Comparison of ENCODE assay signal across 29 cellular contexts in genomic region chr9:114745879-114746550, GRCh38. TPM values are rescaled to one million over a fixed set of nuclear protein-coding genes. Genes with fewer than 3 reads are reported as not detected.
DNase-seq lines count a peak whose midpoint lies in the region; ATAC-seq, FAIRE-seq and TF ChIP-seq lines count a peak whose summit lies in the region.
"Had no signal": no experiment of that assay in that cellular context is flagged by ENCODE, and none has a peak within 500 bp of the region (broad histone marks: within the 10 kb centered on the region; RNA-seq: fewer than 3 reads in every experiment).

No MANE protein-coding gene starts in this region.

- no peak overlapping the region for H3K14ac ChIP-seq in H1 (ENCODE audit: insufficient read length)

- no peak overlapping the region for H3K4ac ChIP-seq in H1 (replicated peaks; ENCODE audit: insufficient read length, low read depth, low read length)

- WGBS in H1 (ENCODE audit: extremely low coverage in 1 of 2, insufficient coverage in 1 of 2, insufficient read length in 1 of 2, insufficient replicate concordance in 2 of 2, low coverage in 1 of 2, low lambda C conversion rate in 2 of 2, missing lambda C conversion rate in 1 of 2), 2 experiments = 84% methylated on average over 3 of the region's 3 CpGs; no CpG with 5 or more reads in 1 of the 2 experiments
- 62% methylated on average over 3 of the region's 3 CpGs for WGBS in SK-N-SH (ENCODE audit: low lambda C conversion rate)

- no peak for TF ChIP-seq CTCF in PC-3 (conservative IDR thresholded peaks at IDR 0.05; ENCODE audit: low read depth, low read length)
- TF ChIP-seq CTCF in H1 (IDR thresholded peaks at IDR 0.05; ENCODE audit: control extremely low read depth in 1 of 3, insufficient read depth in 1 of 3, low read depth in 1 of 3, low read length in 3 of 3) = no peak
- no peak for TF ChIP-seq CTCF in SK-N-SH (IDR thresholded peaks at IDR 0.05)

- H3F3A ChIP-seq in PC-3 (ENCODE audit: low read length, unreplicated experiment) = no peaks in the 10 kb centered on the region
- H3F3A ChIP-seq in SK-N-SH (replicated peaks; ENCODE audit: insufficient read depth) = no peaks in the 10 kb centered on the region

- peaks cover 22% of the 10 kb centered on the region for H3K4me1 Mint-ChIP-seq in activated naive CD4-positive, alpha-beta T cell treated with anti-CD3 and anti-CD28 coated beads for 36 hours (ENCODE audit: low read depth)
- H3K4me1 Mint-ChIP-seq in activated naive CD4-positive, alpha-beta T cell treated with anti-CD3 and anti-CD28 coated beads, Interleukin-2, amount 10 ng/mL, durations not matched to agents 7 days and 5 days = peaks cover 13% of the 10 kb centered on the region
- H3K4me1 Mint-ChIP-seq in stimulated activated effector memory CD8-positive, alpha-beta T cell treated with anti-CD3 and anti-CD28 coated beads, Interleukin-12 subunit alpha, Interleukin-12 subunit beta, amount 100 ng/mL, for 72 hours = no peaks in the 10 kb centered on the region
- H3K4me1 Mint-ChIP-seq: activated CD4-positive, alpha-beta memory T cell treated with anti-CD3 and anti-CD28 coated beads, Interleukin-2, amount 10 ng/mL, durations not matched to agents 7 days and 5 days had no signal

- H3K56ac ChIP-seq in H1 (replicated peaks; ENCODE audit: insufficient read length, low read depth, low read length) = no peak overlapping the region

- no peak for TF ChIP-seq RAD21 in H1 (IDR thresholded peaks at IDR 0.05 in 1 of 2, conservative IDR thresholded peaks at IDR 0.05 in 1 of 2; ENCODE audit: low read depth in 2 of 2, low read length in 2 of 2)
- no peak for TF ChIP-seq RAD21 in SK-N-SH (IDR thresholded peaks at IDR 0.05; ENCODE audit: low read length)

- TF ChIP-seq EP300 in H1 (IDR thresholded peaks at IDR 0.05; ENCODE audit: borderline replicate concordance in 1 of 2, low read depth in 2 of 2, low read length in 2 of 2) (no peak), SK-N-SH (IDR thresholded peaks at IDR 0.05; ENCODE audit: borderline replicate concordance in 1 of 2, low read depth in 1 of 2, low read length in 1 of 2) (no peak)

- no peaks in the 10 kb centered on the region for H3K27me3 Mint-ChIP-seq in activated naive CD4-positive, alpha-beta T cell treated with anti-CD3 and anti-CD28 coated beads for 36 hours (ENCODE audit: low read depth)
- H3K27me3 Mint-ChIP-seq in activated naive CD4-positive, alpha-beta T cell treated with anti-CD3 and anti-CD28 coated beads, Interleukin-2, amount 10 ng/mL, durations not matched to agents 7 days and 5 days = no peaks in the 10 kb centered on the region
- H3K27me3 Mint-ChIP-seq: stimulated activated naive CD8-positive, alpha-beta T cell treated with anti-CD3 and anti-CD28 coated beads, Interleukin-15, Interleukin-2, amounts not matched to agents 100 ng/mL and 50 ng/mL, for 24 hours had no signal

- no peak overlapping the region for H2BK20ac ChIP-seq in H1 (ENCODE audit: low read length)

- H3K36me3 Mint-ChIP-seq in activated naive CD4-positive, alpha-beta T cell treated with anti-CD3 and anti-CD28 coated beads for 36 hours (ENCODE audit: low read depth) = no peaks in the 10 kb centered on the region
- peaks cover 7% of the 10 kb centered on the region for H3K36me3 Mint-ChIP-seq in activated naive CD4-positive, alpha-beta T cell treated with anti-CD3 and anti-CD28 coated beads, Interleukin-2, amount 10 ng/mL, durations not matched to agents 7 days and 5 days
- H3K36me3 Mint-ChIP-seq in stimulated activated effector memory CD8-positive, alpha-beta T cell treated with anti-CD3 and anti-CD28 coated beads, Interleukin-12 subunit alpha, Interleukin-12 subunit beta, amount 100 ng/mL, for 72 hours = no peaks in the 10 kb centered on the region
- H3K36me3 Mint-ChIP-seq: naive B cell had no signal

- peak; percentile 9 for ATAC-seq in PC-3
- peak; percentile 57 for ATAC-seq in stimulated activated effector memory CD8-positive, alpha-beta T cell treated with anti-CD3 and anti-CD28 coated beads, Interleukin-12 subunit alpha, Interleukin-12 subunit beta, amount 100 ng/mL, for 72 hours
- ATAC-seq: esophagus mucosa, left lung, pancreas had no signal

- H3K18ac ChIP-seq in H1 (ENCODE audit: extremely low read depth, low read length) = no peak overlapping the region

- no peak overlapping the region for H3K4me3 ChIP-seq in PC-3 (ENCODE audit: low read length)
- H3K4me3 ChIP-seq in H1 (ENCODE audit: extremely low read depth in 1 of 4, insufficient read depth in 2 of 4, low read depth in 3 of 4, low read length in 4 of 4) = no peak overlapping the region
- H3K4me3 ChIP-seq in SK-N-SH (ENCODE audit: low read depth in 2 of 2, low read length in 1 of 2) = no peak overlapping the region
- H3K4me3 ChIP-seq: BLaER1 treated with 17β-estradiol and CSF1 and Interleukin-3, amounts not matched to agents 10 nM and 100 nM; left lung; pancreas; right atrium auricular region; SJSA1; thyroid gland had no signal

- no peaks in the 10 kb centered on the region for H3K23me2 ChIP-seq in H1 (ENCODE audit: low read depth, low read length)

- no peak overlapping the region for H2AFZ ChIP-seq in PC-3 (ENCODE audit: low read length)
- no peak overlapping the region for H2AFZ ChIP-seq in H1 (ENCODE audit: low read length)
- no peak overlapping the region for H2AFZ ChIP-seq in SK-N-SH (ENCODE audit: low read depth)

- peak; percentile 38 for DNase-seq in activated naive CD4-positive, alpha-beta T cell treated with anti-CD3 and anti-CD28 coated beads for 36 hours
- no peak for DNase-seq in activated naive CD4-positive, alpha-beta T cell treated with anti-CD3 and anti-CD28 coated beads, Interleukin-2, amount 10 ng/mL, durations not matched to agents 7 days and 5 days
- DNase-seq in PC-3 (no peak), H1 (ENCODE audit: low read depth in 1 of 2, low spot score in 2 of 2) (no peak), GDM1 (lab: John Stamatoyannopoulos, UW) (no peak), inferior parietal cortex (ENCODE audit: extremely low spot score) (no peak), SK-N-SH (no peak)
- no peak for DNase-seq in stimulated activated effector memory CD8-positive, alpha-beta T cell treated with anti-CD3 and anti-CD28 coated beads, Interleukin-12 subunit alpha, Interleukin-12 subunit beta, amount 100 ng/mL, for 72 hours (ENCODE audit: low spot score in 2 of 2)
- DNase-seq: activated CD4-positive, alpha-beta memory T cell treated with anti-CD3 and anti-CD28 coated beads, Interleukin-2, amount 10 ng/mL, durations not matched to agents 7 days and 5 days; activated T-cell treated with anti-CD3 and anti-CD28 coated beads, Interleukin-2, amount 50 U/mL, for 1 hour; effector memory CD4-positive, alpha-beta T cell; H9; hippocampal formation; left lung; naive B cell; NCI-H1048; pancreas; stimulated activated CD4-positive, alpha-beta T cell treated with anti-CD3 and anti-CD28 coated beads, Interleukin-4, amount 100 ng/mL, for 24 hours; thyroid gland had no signal

- H3K23ac ChIP-seq in H1 (ENCODE audit: insufficient read length) = no peak overlapping the region

- H3K36me3 ChIP-seq in PC-3 (ENCODE audit: low read depth, low read length) (no peaks in the 10 kb centered on the region), H1 (ENCODE audit: control insufficient read depth in 2 of 4, insufficient read depth in 4 of 4, low read length in 3 of 4) (no peaks in the 10 kb centered on the region), SK-N-SH (replicated peaks in 1 of 2; ENCODE audit: control insufficient read depth in 1 of 2, insufficient read depth in 2 of 2, low read length in 1 of 2) (no peaks in the 10 kb centered on the region)
- H3K36me3 ChIP-seq: BLaER1 treated with 17β-estradiol and CSF1 and Interleukin-3, amounts not matched to agents 10 nM and 100 nM; left lung; pancreas; right atrium auricular region; SJSA1; thyroid gland had no signal

- H3K4me2 ChIP-seq in PC-3 (ENCODE audit: low read length) (no peak overlapping the region), H1 (ENCODE audit: insufficient read depth in 1 of 2, low read depth in 2 of 2, low read length in 2 of 2) (no peak overlapping the region), SK-N-SH (no peak overlapping the region)

- peaks cover 25% of the 10 kb centered on the region for H3K4me1 ChIP-seq in PC-3 (ENCODE audit: insufficient read depth, low read length)
- no peaks in the 10 kb centered on the region for H3K4me1 ChIP-seq in H1 (replicated peaks in 1 of 4; ENCODE audit: control insufficient read depth in 3 of 4, insufficient read depth in 4 of 4, low read length in 3 of 4)
- H3K4me1 ChIP-seq in SK-N-SH (ENCODE audit: control insufficient read depth in 1 of 2, insufficient read depth in 2 of 2, low read depth in 1 of 2, low read length in 1 of 2) = no peaks in the 10 kb centered on the region
- H3K4me1 ChIP-seq: left lung, pancreas, right atrium auricular region, thyroid gland had no signal

- no peak overlapping the region for H3K9ac ChIP-seq in PC-3 (ENCODE audit: low read length)
- H3K9ac ChIP-seq in H1 (replicated peaks in 1 of 4; ENCODE audit: extremely low read depth in 1 of 4, low read depth in 3 of 4, low read length in 3 of 4) = no peak overlapping the region
- no peak overlapping the region for H3K9ac ChIP-seq in SK-N-SH

- intact Hi-C loops in activated naive CD4-positive, alpha-beta T cell treated with anti-CD3 and anti-CD28 coated beads for 36 hours (cut with micrococcal nuclease) = loop anchor here (2.0 kb wide), 1 partner anchor 61 kb away; the partner anchor contains the start of gene TNFSF15
- intact Hi-C loops in PC-3 (cut with micrococcal nuclease) = loop anchor here (10.0 kb wide), 1 partner anchor 59 kb away; the partner anchor contains the start of gene TNFSF15

- no peak for FAIRE-seq in H1 (lab: Jason Lieb, UNC)
- FAIRE-seq: colon, frontal cortex, GM12891, HTR-8/SVneo, pancreas, RCC 7860 had no signal

- H2AK5ac ChIP-seq in H1 (ENCODE audit: low read depth, low read length) = 0 out of 2 replicates have a peak overlapping the region, but pooled peaks have one; percentile 42

- no peak overlapping the region for H2BK15ac ChIP-seq in H1 (ENCODE audit: low read length)

- no peak overlapping the region for H2BK12ac ChIP-seq in H1 (ENCODE audit: low read depth, low read length)

- H3K9me3 Mint-ChIP-seq in activated naive CD4-positive, alpha-beta T cell treated with anti-CD3 and anti-CD28 coated beads for 36 hours = no peaks in the 10 kb centered on the region
- H3K9me3 Mint-ChIP-seq in activated naive CD4-positive, alpha-beta T cell treated with anti-CD3 and anti-CD28 coated beads, Interleukin-2, amount 10 ng/mL, durations not matched to agents 7 days and 5 days = peaks cover 12% of the 10 kb centered on the region
- no peaks in the 10 kb centered on the region for H3K9me3 Mint-ChIP-seq in stimulated activated effector memory CD8-positive, alpha-beta T cell treated with anti-CD3 and anti-CD28 coated beads, Interleukin-12 subunit alpha, Interleukin-12 subunit beta, amount 100 ng/mL, for 72 hours
- H3K9me3 Mint-ChIP-seq: H9; stimulated activated naive CD8-positive, alpha-beta T cell treated with anti-CD3 and anti-CD28 coated beads, Interleukin-15, Interleukin-2, amounts not matched to agents 100 ng/mL and 50 ng/mL, for 24 hours had no signal

- no peaks in the 10 kb centered on the region for H3K27me3 ChIP-seq in PC-3 (ENCODE audit: low read length)
- H3K27me3 ChIP-seq in H1 (replicated peaks in 1 of 4; ENCODE audit: control insufficient read depth in 3 of 4, extremely low read depth in 1 of 4, insufficient read depth in 3 of 4, low read length in 3 of 4) = no peaks in the 10 kb centered on the region
- no peaks in the 10 kb centered on the region for H3K27me3 ChIP-seq in SK-N-SH (ENCODE audit: insufficient read depth)
- H3K27me3 ChIP-seq: BLaER1 treated with 17β-estradiol and CSF1 and Interleukin-3, amounts not matched to agents 10 nM and 100 nM; left lung; pancreas; right atrium auricular region; SJSA1; thyroid gland had no signal

- H3K27ac ChIP-seq in PC-3 (ENCODE audit: low read length) (peak overlapping the region; percentile 35; the same call in 1 of the 2 replicates), H1 (ENCODE audit: low read depth, low read length) (no peak overlapping the region), SK-N-SH (ENCODE audit: low read depth in 2 of 2, low read length in 1 of 2) (no peak overlapping the region)
- H3K27ac ChIP-seq: left lung, pancreas, right atrium auricular region, SJSA1, thyroid gland had no signal

- no peaks in the 10 kb centered on the region for H3K79me1 ChIP-seq in H1 (ENCODE audit: low read depth, low read length)

- H2BK5ac ChIP-seq in H1 (ENCODE audit: low read depth, low read length) = no peak overlapping the region

- no peak overlapping the region for H4K8ac ChIP-seq in H1 (ENCODE audit: extremely low read depth, insufficient read depth, low read length)

- H3K79me2 ChIP-seq in PC-3 (ENCODE audit: low read length) (no peaks in the 10 kb centered on the region), H1 (ENCODE audit: control insufficient read depth in 1 of 2, insufficient read depth in 2 of 2, low read length in 2 of 2) (no peaks in the 10 kb centered on the region), SK-N-SH (ENCODE audit: insufficient read depth) (no peaks in the 10 kb centered on the region)

- TSS peak; percentile 67 for BruUV-seq in PC-3 (replicated peaks; lab: Mats Ljungman, UMichigan)

- CTCF ChIA-PET in activated naive CD4-positive, alpha-beta T cell treated with anti-CD3 and anti-CD28 coated beads for 36 hours (lab: Charles Lee) = interaction anchor here (0.7 to 1.3 kb wide), 3 partner anchors 66 to 269 kb away, joined by 3 read pairs; no protein-coding TSS in a partner anchor
- CTCF ChIA-PET in activated naive CD4-positive, alpha-beta T cell treated with anti-CD3 and anti-CD28 coated beads, Interleukin-2, amount 10 ng/mL, durations not matched to agents 7 days and 5 days (lab: Charles Lee) = interaction anchor here (0.7 to 15.7 kb wide), 2 partner anchors 65 to 161 kb away, joined by 3 to 213 read pairs; no protein-coding TSS in a partner anchor
- CTCF ChIA-PET in PC-3 (lab: Charles Lee) = no interaction called here
- CTCF ChIA-PET in H1 (lab: Charles Lee; ENCODE audit: partially characterized antibody) = interaction anchor here (1.4 to 14.7 kb wide), 3 partner anchors 161 to 167 kb away, joined by 4 to 269 read pairs (median 13); no protein-coding TSS in a partner anchor
- CTCF ChIA-PET in SK-N-SH (lab: Yijun Ruan, JAX) = interaction anchor here (1.0 to 1.6 kb wide), 2 partner anchors 165 to 268 kb away, joined by 3 to 4 read pairs; no protein-coding TSS in a partner anchor

- no peak overlapping the region for H3K27ac Mint-ChIP-seq in activated naive CD4-positive, alpha-beta T cell treated with anti-CD3 and anti-CD28 coated beads for 36 hours
- H3K27ac Mint-ChIP-seq in activated naive CD4-positive, alpha-beta T cell treated with anti-CD3 and anti-CD28 coated beads, Interleukin-2, amount 10 ng/mL, durations not matched to agents 7 days and 5 days = no peak overlapping the region
- H3K27ac Mint-ChIP-seq in stimulated activated effector memory CD8-positive, alpha-beta T cell treated with anti-CD3 and anti-CD28 coated beads, Interleukin-12 subunit alpha, Interleukin-12 subunit beta, amount 100 ng/mL, for 72 hours = no peak overlapping the region
- H3K27ac Mint-ChIP-seq: activated CD4-positive, alpha-beta memory T cell treated with anti-CD3 and anti-CD28 coated beads, Interleukin-2, amount 10 ng/mL, durations not matched to agents 7 days and 5 days; H9; stimulated activated naive CD8-positive, alpha-beta T cell treated with anti-CD3 and anti-CD28 coated beads, Interleukin-15, Interleukin-2, amounts not matched to agents 100 ng/mL and 50 ng/mL, for 24 hours had no signal

- no peak overlapping the region for H2BK120ac ChIP-seq in H1 (replicated peaks; ENCODE audit: low read depth, low read length)

- H4K5ac ChIP-seq in H1 (ENCODE audit: insufficient read length, low read depth, low read length) = no peak overlapping the region

- H3K9me3 ChIP-seq in PC-3 (ENCODE audit: low read length) (no peaks in the 10 kb centered on the region), H1 (ENCODE audit: insufficient read depth in 2 of 2, low read depth in 1 of 2, low read length in 1 of 2) (no peaks in the 10 kb centered on the region), SK-N-SH (no peaks in the 10 kb centered on the region)
- H3K9me3 ChIP-seq: BLaER1 treated with 17β-estradiol and CSF1 and Interleukin-3, amounts not matched to agents 10 nM and 100 nM; left lung; pancreas; right atrium auricular region; SJSA1; thyroid gland had no signal

- no peaks in the 10 kb centered on the region for H3K9me2 ChIP-seq in PC-3 (replicated peaks; ENCODE audit: low read length)
- no peaks in the 10 kb centered on the region for H3K9me2 ChIP-seq in SK-N-SH

- H3K4me3 Mint-ChIP-seq in activated naive CD4-positive, alpha-beta T cell treated with anti-CD3 and anti-CD28 coated beads for 36 hours = no peak overlapping the region
- no peak overlapping the region for H3K4me3 Mint-ChIP-seq in activated naive CD4-positive, alpha-beta T cell treated with anti-CD3 and anti-CD28 coated beads, Interleukin-2, amount 10 ng/mL, durations not matched to agents 7 days and 5 days
- no peak overlapping the region for H3K4me3 Mint-ChIP-seq in stimulated activated effector memory CD8-positive, alpha-beta T cell treated with anti-CD3 and anti-CD28 coated beads, Interleukin-12 subunit alpha, Interleukin-12 subunit beta, amount 100 ng/mL, for 72 hours
- H3K4me3 Mint-ChIP-seq: activated CD4-positive, alpha-beta memory T cell treated with anti-CD3 and anti-CD28 coated beads, Interleukin-2, amount 10 ng/mL, durations not matched to agents 7 days and 5 days; H9; naive B cell; stimulated activated naive CD8-positive, alpha-beta T cell treated with anti-CD3 and anti-CD28 coated beads, Interleukin-15, Interleukin-2, amounts not matched to agents 100 ng/mL and 50 ng/mL, for 24 hours had no signal

- TF ChIP-seq POLR2A in H1 (IDR thresholded peaks at IDR 0.05; ENCODE audit: control extremely low read depth in 1 of 2, low read depth in 2 of 2, low read length in 2 of 2) = no peak

- POLR2A ChIA-PET in PC-3 (lab: Charles Lee; ENCODE audit: unreplicated experiment) (no interaction called here), H1 (lab: Charles Lee; ENCODE audit: partially characterized antibody) (no interaction called here), SK-N-SH (lab: Yijun Ruan, JAX) (no interaction called here)

- no peaks in the 10 kb centered on the region for H4K20me1 ChIP-seq in PC-3 (ENCODE audit: low read length)
- H4K20me1 ChIP-seq in H1 (replicated peaks in 1 of 2; ENCODE audit: control insufficient read depth in 1 of 2, insufficient read depth in 2 of 2, low read length in 2 of 2) = no peaks in the 10 kb centered on the region
- no peaks in the 10 kb centered on the region for H4K20me1 ChIP-seq in SK-N-SH (ENCODE audit: insufficient read depth)
- H4K20me1 ChIP-seq: BLaER1 treated with 17β-estradiol and CSF1 and Interleukin-3, amounts not matched to agents 10 nM and 100 nM had no signal

- H4K91ac ChIP-seq in H1 (replicated peaks; ENCODE audit: insufficient read length, low read length) = no peak overlapping the region

RNA-seq across cellular contexts. Expression of gene TNFSF15, which starts 59.8 kb away (rescaled TPM):
- under 1 TPM; 0.62 to 0.74 TPM for total RNA-seq in activated naive CD4-positive, alpha-beta T cell treated with anti-CD3 and anti-CD28 coated beads for 36 hours
- 1.7 and 2.2 TPM in 2 replicates for total RNA-seq in PC-3 (2014; rRNA removed)
- total RNA-seq in H1 (2021; fragmentation: NEBNext Ultra II Directional; extraction: Animal tissue kit (Norgen Biotek cat#: 25700)) = 0.11 and 0.17 TPM in 2 replicates
- polyA plus RNA-seq in H1 (2011; rRNA removed) (0.06 and 0.09 TPM in 2 replicates), SK-N-SH (2012; rRNA removed) (0.64 and 0.86 TPM in 2 replicates)
- 0.08 TPM for polyA plus RNA-seq in H1 (2011; cell fraction: cytosol; rRNA removed)
- 0.03 TPM for polyA plus RNA-seq in H1 (2011; cell fraction: nucleus; rRNA removed)
- 0.05 to 0.10 TPM (median 0.08 TPM) in 4 replicates for polyA plus RNA-seq in H1 (2012, experiment 1 of 2)
- polyA plus RNA-seq in H1 (2012, experiment 2 of 2) = not detected
- polyA plus RNA-seq in H1 (2013, experiment 1 of 2) = 0.12 TPM
- polyA plus RNA-seq in H1 (2013, experiment 2 of 2) = 0.13 TPM
- 0.03 and 0.32 TPM in 2 replicates for polyA minus RNA-seq in H1 (2011; rRNA and poly(A)+ RNA removed)
- polyA minus RNA-seq in H1 (2011; cell fraction: cytosol; rRNA and poly(A)+ RNA removed) = 0.37 TPM
- 0.30 TPM for polyA minus RNA-seq in H1 (2011; cell fraction: nucleus; rRNA and poly(A)+ RNA removed)
- 0.73 and 0.75 TPM in 2 replicates for polyA plus RNA-seq in SK-N-SH (2012; cell fraction: cytosol; rRNA removed)
- polyA plus RNA-seq in SK-N-SH (2012; cell fraction: nucleus; rRNA removed) = 0.23 and 0.77 TPM in 2 replicates
- total RNA-seq: H9, SJSA1 had no signal
